ENCODE assay signal across 28 cellular contexts in the genomic region with DNA sequence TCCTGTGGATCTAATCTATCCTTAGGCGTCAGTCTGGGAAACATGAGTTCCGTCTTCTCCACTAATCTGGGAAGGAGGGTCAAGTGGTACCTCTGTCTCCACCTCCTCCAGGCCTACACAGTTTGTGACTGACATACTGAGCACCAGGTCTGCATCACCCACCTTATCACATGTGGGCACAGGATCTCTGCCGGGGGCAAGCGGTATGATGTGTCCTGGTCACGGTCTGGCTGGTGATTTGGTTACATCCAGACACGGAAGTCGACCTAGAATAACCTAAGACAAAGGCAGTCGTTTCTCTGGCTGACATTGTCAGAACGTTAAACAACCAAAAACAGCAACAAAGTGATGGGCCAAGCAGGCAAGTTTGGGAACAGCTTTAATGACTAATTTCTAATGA.
A peak's percentile ranks its signal among the peaks of the same experiment; 100 is the strongest.
DNase-seq lines count a peak whose midpoint lies in the region; ATAC-seq, FAIRE-seq and TF ChIP-seq lines count a peak whose summit lies in the region.
"Had no signal": no experiment of that assay in that cellular context is flagged by ENCODE, and none has a peak within 500 bp of the region (broad histone marks: within the 10 kb centered on the region; RNA-seq: fewer than 3 reads in every experiment).

No MANE protein-coding gene starts in this region.

- H3K9me3 ChIP-seq in IMR-90 (ENCODE audit: control insufficient read depth, insufficient read depth, low read length) (peaks cover 5% of the 10 kb centered on the region; the same call in 1 of the 2 replicates), H1 (ENCODE audit: insufficient read depth in 2 of 2, low read depth in 1 of 2, low read length in 1 of 2) (no peaks in the 10 kb centered on the region), right atrium auricular region (no peaks in the 10 kb centered on the region)
- H3K9me3 ChIP-seq: BE2C, BLaER1 had no signal

- H3K18ac ChIP-seq in IMR-90 (ENCODE audit: low read depth, low read length) (no peak overlapping the region), H1 (ENCODE audit: extremely low read depth, low read length) (no peak overlapping the region)

- H3K36me3 ChIP-seq in IMR-90 (ENCODE audit: control insufficient read depth, insufficient read depth, low read length), result no peaks in the 10 kb centered on the region
- no peaks in the 10 kb centered on the region for H3K36me3 ChIP-seq in H1 (ENCODE audit: control insufficient read depth in 2 of 4, insufficient read depth in 4 of 4, low read length in 3 of 4)
- no peaks in the 10 kb centered on the region for H3K36me3 ChIP-seq in right atrium auricular region
- H3K36me3 ChIP-seq: BE2C, BLaER1 had no signal

- no peaks in the 10 kb centered on the region for H3K36me3 Mint-ChIP-seq in natural killer cell treated with Interleukin-12 subunit alpha and Interleukin-12 subunit beta and Interleukin-15 and Interleukin-18, amount 100 ng/mL, for 72 hours
- H3K36me3 Mint-ChIP-seq: CD14-positive monocyte; CD4-positive, alpha-beta memory T cell; CD4-positive, CD25-positive, alpha-beta regulatory T cell; CD8-positive, alpha-beta memory T cell had no signal

- no peaks in the 10 kb centered on the region for H3K79me1 ChIP-seq in IMR-90 (ENCODE audit: low read depth in 1 of 2, low read length in 2 of 2)
- no peaks in the 10 kb centered on the region for H3K79me1 ChIP-seq in H1 (ENCODE audit: low read depth, low read length)

- H3K4ac ChIP-seq in IMR-90 (ENCODE audit: low read depth, low read length) (no peak overlapping the region), H1 (replicated peaks; ENCODE audit: insufficient read length, low read depth, low read length) (no peak overlapping the region)

- TF ChIP-seq POLR2A in IMR-90 (IDR thresholded peaks at IDR 0.05; ENCODE audit: low read depth, low read length) (no peak), H1 (IDR thresholded peaks at IDR 0.05; ENCODE audit: control extremely low read depth in 1 of 2, low read depth in 2 of 2, low read length in 2 of 2) (no peak)

- FAIRE-seq in HTR-8/SVneo (lab: Jason Lieb, UNC) (peak; percentile 28), H1 (lab: Jason Lieb, UNC) (no peak)
- FAIRE-seq: A204.1, G401.6, GM12878, GM12892, GM18507 had no signal

- H4K5ac ChIP-seq in IMR-90 (ENCODE audit: low read depth, low read length), result no peak overlapping the region
- H4K5ac ChIP-seq in H1 (ENCODE audit: insufficient read length, low read depth, low read length), result no peak overlapping the region

- H2BK12ac ChIP-seq in H1 (ENCODE audit: low read depth, low read length), result 0 out of 2 replicates have a peak overlapping the region, but pooled peaks have one; percentile 28

- H3K56ac ChIP-seq in IMR-90 (ENCODE audit: extremely low read depth, insufficient read depth, low read length) (no peak overlapping the region), H1 (replicated peaks; ENCODE audit: insufficient read length, low read depth, low read length) (no peak overlapping the region)

- no peak overlapping the region for H3K27ac ChIP-seq in IMR-90 (ENCODE audit: insufficient read depth, low read length)
- no peak overlapping the region for H3K27ac ChIP-seq in H1 (ENCODE audit: low read depth, low read length)
- no peak overlapping the region for H3K27ac ChIP-seq in right atrium auricular region
- H3K27ac ChIP-seq: BLaER1 had no signal

- H3K27ac Mint-ChIP-seq in natural killer cell treated with Interleukin-12 subunit alpha and Interleukin-12 subunit beta and Interleukin-15 and Interleukin-18, amount 100 ng/mL, for 72 hours, result no peak overlapping the region
- H3K27ac Mint-ChIP-seq: CD14-positive monocyte; CD4-positive, alpha-beta memory T cell; CD4-positive, CD25-positive, alpha-beta regulatory T cell; CD8-positive, alpha-beta memory T cell had no signal

- H3K23ac ChIP-seq in IMR-90 (ENCODE audit: low read depth, low read length) (no peak overlapping the region), H1 (ENCODE audit: insufficient read length) (no peak overlapping the region)

- no peak for ATAC-seq in IMR-90 (ENCODE audit: low read depth)
- ATAC-seq in natural killer cell treated with Interleukin-12 subunit alpha and Interleukin-12 subunit beta and Interleukin-15 and Interleukin-18, amount 100 ng/mL, for 72 hours, result no peak
- ATAC-seq: GM12878 had no signal

- in situ Hi-C loops in IMR-90 (cut with MboI; ENCODE audit: low sequenced_read_pairs), result no loop called here

- H3K9me3 Mint-ChIP-seq in natural killer cell treated with Interleukin-12 subunit alpha and Interleukin-12 subunit beta and Interleukin-15 and Interleukin-18, amount 100 ng/mL, for 72 hours, result peaks cover 3% of the 10 kb centered on the region
- H3K9me3 Mint-ChIP-seq: CD8-positive, alpha-beta memory T cell had no signal

- H2BK5ac ChIP-seq in IMR-90 (ENCODE audit: low read depth, low read length, poor library complexity, severe bottlenecking) (no peak overlapping the region), H1 (ENCODE audit: low read depth, low read length) (no peak overlapping the region)

- H3K4me1 ChIP-seq in IMR-90 (ENCODE audit: control insufficient read depth, insufficient read depth, low read length) (no peaks in the 10 kb centered on the region), H1 (replicated peaks in 1 of 4; ENCODE audit: control insufficient read depth in 3 of 4, insufficient read depth in 4 of 4, low read length in 3 of 4) (peaks cover 0 to 2% (median 0%) of the 10 kb centered on the region in 4 experiments; a peak in 1 of 7 replicates), right atrium auricular region (no peaks in the 10 kb centered on the region)
- H3K4me1 ChIP-seq: BE2C, BLaER1 had no signal

- BruUV-seq in IMR-90 (replicated peaks; lab: Mats Ljungman, UMichigan), result no TSS peak

- peaks cover 8 to 10% of the 10 kb centered on the region in 2 donors for H3K4me1 Mint-ChIP-seq in natural killer cell treated with Interleukin-12 subunit alpha and Interleukin-12 subunit beta and Interleukin-15 and Interleukin-18, amount 100 ng/mL, for 72 hours (ENCODE audit: low read depth in 2 of 2)
- H3K4me1 Mint-ChIP-seq: CD4-positive, alpha-beta memory T cell; CD4-positive, CD25-positive, alpha-beta regulatory T cell; CD8-positive, alpha-beta memory T cell had no signal

- H3K79me2 ChIP-seq in H1 (ENCODE audit: control insufficient read depth in 1 of 2, insufficient read depth in 2 of 2, low read length in 2 of 2), result no peaks in the 10 kb centered on the region

- H3K9me1 ChIP-seq in IMR-90 (ENCODE audit: insufficient read depth, low read length), result no peaks in the 10 kb centered on the region

- POLR2A ChIA-PET in IMR-90 (lab: Charles Lee; ENCODE audit: unreplicated experiment), result no interaction called here
- POLR2A ChIA-PET in H1 (lab: Charles Lee; ENCODE audit: partially characterized antibody), result no interaction called here

- TF ChIP-seq RAD21 in IMR-90 (IDR thresholded peaks at IDR 0.05; ENCODE audit: low read length) (no peak), H1 (IDR thresholded peaks at IDR 0.05 in 1 of 2, conservative IDR thresholded peaks at IDR 0.05 in 1 of 2; ENCODE audit: low read depth in 2 of 2, low read length in 2 of 2) (no peak)

- no peak for TF ChIP-seq EP300 in H1 (IDR thresholded peaks at IDR 0.05; ENCODE audit: borderline replicate concordance in 1 of 2, low read depth in 2 of 2, low read length in 2 of 2)

- peaks cover 0 to 8% of the 10 kb centered on the region in 2 donors for H3K27me3 Mint-ChIP-seq in natural killer cell treated with Interleukin-12 subunit alpha and Interleukin-12 subunit beta and Interleukin-15 and Interleukin-18, amount 100 ng/mL, for 72 hours
- H3K27me3 Mint-ChIP-seq: CD4-positive, CD25-positive, alpha-beta regulatory T cell had no signal

- no peak overlapping the region for H2AK9ac ChIP-seq in IMR-90 (replicated peaks; ENCODE audit: low read depth, low read length, poor library complexity)

- dilution Hi-C loops in IMR-90 (cut with HindIII; ENCODE audit: low sequenced_read_pairs, unreplicated experiment), result no loop called here

- H4K91ac ChIP-seq in IMR-90 (ENCODE audit: insufficient read depth, low read depth, low read length) (no peak overlapping the region), H1 (replicated peaks; ENCODE audit: insufficient read length, low read length) (no peak overlapping the region)

- no peak for TF ChIP-seq CTCF in IMR-90 (conservative IDR thresholded peaks at IDR 0.05; ENCODE audit: low read depth, low read length)
- TF ChIP-seq CTCF in H1 (IDR thresholded peaks at IDR 0.05; ENCODE audit: control extremely low read depth in 1 of 3, insufficient read depth in 1 of 3, low read depth in 1 of 3, low read length in 3 of 3), result no peak
- TF ChIP-seq CTCF in right atrium auricular region (IDR thresholded peaks at IDR 0.05), result no peak

- intact Hi-C loops in IMR-90 (cut with micrococcal nuclease), result no loop called here

- H3K4me3 Mint-ChIP-seq in natural killer cell treated with Interleukin-12 subunit alpha and Interleukin-12 subunit beta and Interleukin-15 and Interleukin-18, amount 100 ng/mL, for 72 hours, result no peak overlapping the region
- H3K4me3 Mint-ChIP-seq: CD14-positive monocyte; CD4-positive, alpha-beta memory T cell; CD8-positive, alpha-beta memory T cell had no signal

- H3K27me3 ChIP-seq in IMR-90 (ENCODE audit: control insufficient read depth, insufficient read depth, low read length), result no peaks in the 10 kb centered on the region
- no peaks in the 10 kb centered on the region for H3K27me3 ChIP-seq in H1 (replicated peaks in 1 of 4; ENCODE audit: control insufficient read depth in 3 of 4, extremely low read depth in 1 of 4, insufficient read depth in 3 of 4, low read length in 3 of 4)
- H3K27me3 ChIP-seq in right atrium auricular region, result no peaks in the 10 kb centered on the region
- H3K27me3 ChIP-seq: BE2C, BLaER1 had no signal

- no peak overlapping the region for H2BK120ac ChIP-seq in IMR-90 (ENCODE audit: low read depth, low read length)
- no peak overlapping the region for H2BK120ac ChIP-seq in H1 (replicated peaks; ENCODE audit: low read depth, low read length)

- H3K14ac ChIP-seq in IMR-90 (replicated peaks; ENCODE audit: low read depth, low read length) (no peak overlapping the region), H1 (ENCODE audit: insufficient read length) (no peak overlapping the region)

- H3K23me2 ChIP-seq in H1 (ENCODE audit: low read depth, low read length), result peaks cover 2% of the 10 kb centered on the region; the same call in 1 of the 2 replicates

- 100% methylated on average over 3 of the region's 9 CpGs; no CpG with 5 or more reads in 1 of the 2 experiments for WGBS in IMR-90 (ENCODE audit: extremely low coverage in 2 of 2, insufficient read length in 1 of 2), 2 experiments
- WGBS in H1 (ENCODE audit: extremely low coverage in 1 of 2, insufficient coverage in 1 of 2, insufficient read length in 1 of 2, insufficient replicate concordance in 2 of 2, low coverage in 1 of 2, low lambda C conversion rate in 2 of 2, missing lambda C conversion rate in 1 of 2), 2 experiments, result 95% methylated on average over 9 of the region's 9 CpGs; no CpG with 5 or more reads in 1 of the 2 experiments

- no peak overlapping the region for H3K9ac ChIP-seq in IMR-90 (ENCODE audit: low read depth, low read length)
- no peak overlapping the region for H3K9ac ChIP-seq in H1 (replicated peaks in 1 of 4; ENCODE audit: extremely low read depth in 1 of 4, low read depth in 3 of 4, low read length in 3 of 4)
- H3K9ac ChIP-seq: BLaER1 had no signal

- H3K4me2 ChIP-seq in IMR-90 (ENCODE audit: low read depth, low read length), result no peak overlapping the region
- no peak overlapping the region for H3K4me2 ChIP-seq in H1 (ENCODE audit: insufficient read depth in 1 of 2, low read depth in 2 of 2, low read length in 2 of 2)
- H3K4me2 ChIP-seq: BLaER1 had no signal

- no peak overlapping the region for H4K8ac ChIP-seq in IMR-90 (ENCODE audit: low read depth in 2 of 2, low read length in 2 of 2)
- no peak overlapping the region for H4K8ac ChIP-seq in H1 (ENCODE audit: extremely low read depth, insufficient read depth, low read length)

- DNase-seq in HTR-8/SVneo (ENCODE audit: insufficient read length, low spot score), result no peak
- DNase-seq in IMR-90, result no peak
- DNase-seq in RPMI7951 (ENCODE audit: low read depth), result peak; percentile 52
- DNase-seq in H1 (ENCODE audit: low read depth in 1 of 2, low spot score in 2 of 2), result no peak
- no peak for DNase-seq in right atrium auricular region (ENCODE audit: low spot score)
- no peak for DNase-seq in NCI-H510A (lab: John Stamatoyannopoulos, UW)
- DNase-seq in DMS53 treated with DMSO at 0.1 percent for 48 hours (lab: John Stamatoyannopoulos, UW; ENCODE audit: unreplicated experiment), result no peak
- no peak for DNase-seq in natural killer cell treated with Interleukin-12 subunit alpha and Interleukin-12 subunit beta and Interleukin-15 and Interleukin-18, amount 100 ng/mL, for 72 hours (ENCODE audit: low spot score)
- DNase-seq: 8988T; ACHN; BE2C; C1 segment of cervical spinal cord; CD4-positive, alpha-beta memory T cell; CD4-positive, CD25-positive, alpha-beta regulatory T cell; CD8-positive, alpha-beta memory T cell; COR-L47; DMS 273 treated with DMSO at 0.1 percent for 48 hours; DMS153; DMS53; DMS79 treated with DMSO at 0.1 percent for 48 hours; GF-D8 had no signal

- H2AK5ac ChIP-seq in IMR-90 (ENCODE audit: low read depth, low read length), result no peak overlapping the region
- no peak overlapping the region for H2AK5ac ChIP-seq in H1 (ENCODE audit: low read depth, low read length)

- CTCF ChIA-PET in IMR-90 (lab: Yijun Ruan, JAX) (no interaction called here), H1 (lab: Charles Lee; ENCODE audit: partially characterized antibody) (interaction anchor here (1.4 kb wide), 1 partner anchor 11 kb away, joined by 3 read pairs; no protein-coding TSS in a partner anchor)

- H2AFZ ChIP-seq in IMR-90 (replicated peaks; ENCODE audit: low read length, poor library complexity), result peak overlapping the region; percentile 37
- H2AFZ ChIP-seq in H1 (ENCODE audit: low read length), result no peak overlapping the region

- H3K4me3 ChIP-seq in IMR-90 (ENCODE audit: insufficient read depth, low read depth, low read length) (no peak overlapping the region), H1 (ENCODE audit: extremely low read depth in 1 of 4, insufficient read depth in 2 of 4, low read depth in 3 of 4, low read length in 4 of 4) (no peak overlapping the region), right atrium auricular region (no peak overlapping the region)
- H3K4me3 ChIP-seq: BLaER1, GM12878 had no signal

- H2BK20ac ChIP-seq in IMR-90 (ENCODE audit: low read depth, low read length), result no peak overlapping the region
- H2BK20ac ChIP-seq in H1 (ENCODE audit: low read length), result no peak overlapping the region

- H2BK15ac ChIP-seq in IMR-90 (ENCODE audit: low read depth, low read length) (no peak overlapping the region), H1 (ENCODE audit: low read length) (no peak overlapping the region)

- H4K20me1 ChIP-seq in IMR-90 (ENCODE audit: insufficient read depth, low read length) (no peaks in the 10 kb centered on the region), H1 (replicated peaks in 1 of 2; ENCODE audit: control insufficient read depth in 1 of 2, insufficient read depth in 2 of 2, low read length in 2 of 2) (no peaks in the 10 kb centered on the region)
- H4K20me1 ChIP-seq: BLaER1 had no signal
